In genomic region chr16:53775821-53776431, GRCh38 we compare ENCODE assay signal across 8 cellular contexts.
DNase-seq lines count a peak whose midpoint lies in the region; ATAC-seq, FAIRE-seq and TF ChIP-seq lines count a peak whose summit lies in the region.

No MANE protein-coding gene starts in this region.

- H3K4me3 ChIP-seq in fibroblast of pulmonary artery (replicated peaks; ENCODE audit: low read depth, low read length) (no peak overlapping the region), skeletal muscle cell (ENCODE audit: low read depth, low read length) (no peak overlapping the region)

- no peaks in the 10 kb centered on the region for H3K27me3 Mint-ChIP-seq in progenitor cell of endocrine pancreas

- no peaks in the 10 kb centered on the region for H3K36me3 Mint-ChIP-seq in progenitor cell of endocrine pancreas (ENCODE audit: insufficient read depth)

- DNase-seq in GM04503 (ENCODE audit: low read depth): peak; percentile 95
- DNase-seq in RCC 7860 (ENCODE audit: low spot score): peak; percentile 88
- DNase-seq in fibroblast of pulmonary artery (ENCODE audit: low read depth): peak; percentile 96
- DNase-seq in skeletal muscle cell (ENCODE audit: low read depth): peak; percentile 93
- DNase-seq in NCI-H345 (lab: John Stamatoyannopoulos, UW): no peak
- DNase-seq in progenitor cell of endocrine pancreas (ENCODE audit: low spot score, unreplicated experiment): no peak

- TF ChIP-seq CTCF in fibroblast of pulmonary artery (IDR thresholded peaks at IDR 0.05; ENCODE audit: low read length, missing control alignments): no peak
- no peak for TF ChIP-seq CTCF in progenitor cell of endocrine pancreas (IDR thresholded peaks at IDR 0.05; ENCODE audit: unreplicated experiment)

- H3K9me3 Mint-ChIP-seq in progenitor cell of endocrine pancreas (ENCODE audit: low read depth): no peaks in the 10 kb centered on the region

- no peak overlapping the region for H3K4me3 Mint-ChIP-seq in progenitor cell of endocrine pancreas (ENCODE audit: low read depth)

- FAIRE-seq in RCC 7860 (lab: Jason Lieb, UNC): peak; percentile 94

- no peak for ATAC-seq in HG02884 (IDR thresholded peaks at IDR 0.05; ENCODE audit: unreplicated experiment)
- ATAC-seq in HG02938 (IDR thresholded peaks at IDR 0.05; ENCODE audit: unreplicated experiment): no peak

- H3K4me1 Mint-ChIP-seq in progenitor cell of endocrine pancreas (ENCODE audit: low read depth): peaks cover 41% of the 10 kb centered on the region

- no peak overlapping the region for H3K27ac Mint-ChIP-seq in progenitor cell of endocrine pancreas

Comparison
In these comparisons a context has a peak if more than half of its experiments do, and no peak if none do; other contexts are left out.
1. DNase-seq: peak in GM04503 (single experiment), RCC 7860 (single experiment), fibroblast of pulmonary artery (single experiment) and skeletal muscle cell (single experiment); none in NCI-H345 (single experiment) and progenitor cell of endocrine pancreas (single experiment).